9 cellular contexts compared by ENCODE assay signal in genomic region chr3:51668756-51669155, GRCh38. TPM values are rescaled to one million over a fixed set of nuclear protein-coding genes. Genes with fewer than 3 reads are reported as not detected.
DNase-seq lines count a peak whose midpoint lies in the region; ATAC-seq and TF ChIP-seq lines count a peak whose summit lies in the region.
"Had no signal": no experiment of that assay in that cellular context is flagged by ENCODE, and none has a peak within 500 bp of the region (broad histone marks: within the 10 kb centered on the region; RNA-seq: fewer than 3 reads in every experiment).

No MANE protein-coding gene starts in this region.

- no peak overlapping the region for H2BK15ac ChIP-seq in mesenchymal stem cell (ENCODE audit: low read depth, poor library complexity, severe bottlenecking)

- no peaks in the 10 kb centered on the region for H3K27me3 ChIP-seq in mesenchymal stem cell (ENCODE audit: control insufficient read depth in 1 of 2, insufficient read depth in 1 of 2, low read length in 2 of 2)

- H3K4ac ChIP-seq in mesenchymal stem cell (ENCODE audit: low read depth in 1 of 2, low read length in 2 of 2), result no peak overlapping the region

- H2AFZ ChIP-seq in mesenchymal stem cell (ENCODE audit: low read depth, low read length), result no peak overlapping the region

- H2BK120ac ChIP-seq in mesenchymal stem cell (ENCODE audit: low read depth, low read length), result no peak overlapping the region

- H3K23ac ChIP-seq in mesenchymal stem cell (ENCODE audit: low read length in 2 of 2), result no peak overlapping the region

- no peak overlapping the region for H4K8ac ChIP-seq in mesenchymal stem cell (ENCODE audit: low read length)

- H3K4me2 ChIP-seq in mesenchymal stem cell (ENCODE audit: low read length, poor library complexity, severe bottlenecking), result no peak overlapping the region

- H2BK12ac ChIP-seq in mesenchymal stem cell (ENCODE audit: low read length in 2 of 2), result no peak overlapping the region

- no peaks in the 10 kb centered on the region for H3K9me3 ChIP-seq in mesenchymal stem cell (ENCODE audit: control insufficient read depth, low read length)
- H3K9me3 ChIP-seq: psoas muscle had no signal

- H3K4me1 ChIP-seq in mesenchymal stem cell (ENCODE audit: control insufficient read depth, insufficient read depth, low read depth, low read length), result peaks cover 12% of the 10 kb centered on the region

- H3K27ac ChIP-seq in 22Rv1 (peak overlapping the region; percentile 95), VCaP (peak overlapping the region; percentile 95), mesenchymal stem cell (ENCODE audit: low read length, poor library complexity, severe bottlenecking) (no peak overlapping the region)
- H3K27ac ChIP-seq: psoas muscle had no signal

- no peak for ATAC-seq in HG03521 (IDR thresholded peaks at IDR 0.05; ENCODE audit: unreplicated experiment)
- ATAC-seq in GM21737 (IDR thresholded peaks at IDR 0.05; ENCODE audit: unreplicated experiment), result no peak

- DNase-seq in EH (ENCODE audit: low read depth) (peak; percentile 51), mesenchymal stem cell (peak; percentile 27), kidney glomerular epithelial cell (lab: John Stamatoyannopoulos, UW) (no peak), T-helper 9 cell (no peak)

- no peak for TF ChIP-seq CTCF in 22Rv1 (IDR thresholded peaks at IDR 0.05)
- no peak for TF ChIP-seq CTCF in VCaP (conservative IDR thresholded peaks at IDR 0.05)

- H2AK5ac ChIP-seq in mesenchymal stem cell (ENCODE audit: low read length, severe bottlenecking), result no peak overlapping the region

- no peak overlapping the region for H3K4me3 ChIP-seq in mesenchymal stem cell (ENCODE audit: insufficient read depth in 1 of 2, low read depth in 1 of 2, low read length in 2 of 2)
- H3K4me3 ChIP-seq: psoas muscle had no signal

- WGBS in mesenchymal stem cell, result 97% methylated on average over 1 of the region's 1 CpG

- no peak overlapping the region for H3K18ac ChIP-seq in mesenchymal stem cell (ENCODE audit: low read depth in 1 of 2, low read length in 2 of 2)

- no peak overlapping the region for H4K91ac ChIP-seq in mesenchymal stem cell (ENCODE audit: low read length)

- peaks cover 13% of the 10 kb centered on the region for H3K79me1 ChIP-seq in mesenchymal stem cell (replicated peaks; ENCODE audit: low read length, poor library complexity, severe bottlenecking)

- H3K36me3 ChIP-seq in mesenchymal stem cell (ENCODE audit: control insufficient read depth in 1 of 2, insufficient read depth in 2 of 2, low read depth in 1 of 2, low read length in 2 of 2), result peaks cover 19 to 21% of the 10 kb centered on the region in 2 experiments

- no peak overlapping the region for H2BK5ac ChIP-seq in mesenchymal stem cell (ENCODE audit: low read depth, low read length, poor library complexity, severe bottlenecking)

- no peak overlapping the region for H3K9ac ChIP-seq in mesenchymal stem cell (ENCODE audit: low read length)

- no peak overlapping the region for H3K14ac ChIP-seq in mesenchymal stem cell (ENCODE audit: low read length in 2 of 2)

RNA-seq across cellular contexts. Expression of gene TEX264, which starts 2.3 kb away (rescaled TPM):
- 36.8 TPM for polyA plus RNA-seq in mesenchymal stem cell (2013, experiment 1 of 2)
- polyA plus RNA-seq in mesenchymal stem cell (2013, experiment 2 of 2), result 37.3 TPM

RNA-seq across cellular contexts. Expression of gene GRM2, which starts 38.1 kb away (rescaled TPM):
- polyA plus RNA-seq in mesenchymal stem cell (2013, experiment 1 of 2), result 0.01 TPM
- polyA plus RNA-seq in mesenchymal stem cell (2013, experiment 2 of 2), result 0.04 TPM

Comparison
In these comparisons a context has a peak if more than half of its experiments do, and no peak if none do; other contexts are left out.
1. DNase-seq: peak in EH (single experiment) and mesenchymal stem cell (single experiment); none in kidney glomerular epithelial cell (single experiment) and T-helper 9 cell (single experiment).